Comparison of ENCODE assay signal across 19 cellular contexts in the genomic region with DNA sequence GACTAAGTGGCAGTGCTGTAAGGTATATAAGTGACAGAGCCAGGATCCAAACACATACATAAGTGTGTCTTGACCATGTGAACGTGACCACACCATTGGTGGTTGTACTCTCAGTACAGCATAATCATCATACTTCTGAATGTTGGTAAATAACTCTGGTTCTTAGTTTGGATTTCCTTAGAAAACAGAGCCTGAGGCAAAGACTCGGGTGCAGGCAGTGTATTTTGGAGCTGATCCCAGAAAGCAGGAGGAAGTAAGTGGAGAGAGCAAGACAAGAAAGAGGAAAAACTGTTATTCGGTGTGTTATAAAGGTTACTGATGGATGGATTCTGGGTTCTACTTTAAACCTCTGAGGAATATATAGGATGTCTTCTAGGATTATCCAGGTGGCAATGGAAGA.
A peak's percentile ranks its signal among the peaks of the same experiment; 100 is the strongest.
DNase-seq lines count a peak whose midpoint lies in the region; ATAC-seq and TF ChIP-seq lines count a peak whose summit lies in the region.
"Had no signal": no experiment of that assay in that cellular context is flagged by ENCODE, and none has a peak within 500 bp of the region (broad histone marks: within the 10 kb centered on the region; RNA-seq: fewer than 3 reads in every experiment).

No MANE protein-coding gene starts in this region.

- H2AFZ ChIP-seq in mammary epithelial cell (ENCODE audit: low read depth, low read length) = no peak overlapping the region

- H3K27me3 Mint-ChIP-seq in MCF 10A (ENCODE audit: insufficient read depth, unreplicated experiment) = no peaks in the 10 kb centered on the region

- no peaks in the 10 kb centered on the region for H4K20me1 ChIP-seq in mammary epithelial cell (ENCODE audit: insufficient read depth, low read length)

- no peak overlapping the region for H3K27ac Mint-ChIP-seq in MCF 10A (ENCODE audit: low read depth, unreplicated experiment)
- H3K27ac Mint-ChIP-seq in stimulated activated effector memory CD8-positive, alpha-beta T cell treated with anti-CD3 and anti-CD28 coated beads, Interleukin-12 subunit alpha, Interleukin-12 subunit beta, amount 100 ng/mL, for 72 hours = no peak overlapping the region

- in situ Hi-C loops in mammary epithelial cell (cut with MboI; ENCODE audit: low sequenced_read_pairs in 2 of 2) = no loop called here

- H3K36me3 ChIP-seq in mammary epithelial cell (ENCODE audit: insufficient read depth, low read length) (no peaks in the 10 kb centered on the region), colonic mucosa (no peaks in the 10 kb centered on the region)
- H3K36me3 ChIP-seq in effector memory CD4-positive, alpha-beta T cell (ENCODE audit: control insufficient read depth, insufficient read depth, low read length) = no peaks in the 10 kb centered on the region

- no peak overlapping the region for H3K4me3 ChIP-seq in mammary epithelial cell (replicated peaks in 1 of 3; ENCODE audit: insufficient read depth in 1 of 3, low read depth in 2 of 3, low read length in 3 of 3)
- H3K4me3 ChIP-seq in effector memory CD4-positive, alpha-beta T cell (ENCODE audit: insufficient read depth, low read depth, low read length, poor library complexity, severe bottlenecking) = no peak overlapping the region
- no peak overlapping the region for H3K4me3 ChIP-seq in colonic mucosa

- H3K36me3 Mint-ChIP-seq in MCF 10A (ENCODE audit: insufficient read depth, unreplicated experiment) = no peaks in the 10 kb centered on the region
- no peaks in the 10 kb centered on the region for H3K36me3 Mint-ChIP-seq in stimulated activated effector memory CD8-positive, alpha-beta T cell treated with anti-CD3 and anti-CD28 coated beads, Interleukin-12 subunit alpha, Interleukin-12 subunit beta, amount 100 ng/mL, for 72 hours

- peak; percentile 11 for ATAC-seq in stimulated activated effector memory CD8-positive, alpha-beta T cell treated with anti-CD3 and anti-CD28 coated beads, Interleukin-12 subunit alpha, Interleukin-12 subunit beta, amount 100 ng/mL, for 72 hours
- ATAC-seq: Panc1 had no signal

- H3K4me1 ChIP-seq in mammary epithelial cell (ENCODE audit: insufficient read depth, low read length) (no peaks in the 10 kb centered on the region), colonic mucosa (no peaks in the 10 kb centered on the region)
- H3K4me1 ChIP-seq in effector memory CD4-positive, alpha-beta T cell (ENCODE audit: control insufficient read depth, insufficient read depth, low read length, poor library complexity, severe bottlenecking) = no peaks in the 10 kb centered on the region
- H3K4me1 ChIP-seq: Caco-2 had no signal

- dilution Hi-C loops in mammary epithelial cell (cut with HindIII; ENCODE audit: low sequenced_read_pairs) = no loop called here

- POLR2A ChIA-PET in MCF 10A (lab: Yijun Ruan, JAX) = interaction anchor here (0.5 to 1.2 kb wide), 3 partner anchors 40 to 574 kb away, joined by 3 read pairs; no protein-coding TSS in a partner anchor

- no peaks in the 10 kb centered on the region for H3K9me3 Mint-ChIP-seq in MCF 10A (ENCODE audit: unreplicated experiment)
- H3K9me3 Mint-ChIP-seq in stimulated activated effector memory CD8-positive, alpha-beta T cell treated with anti-CD3 and anti-CD28 coated beads, Interleukin-12 subunit alpha, Interleukin-12 subunit beta, amount 100 ng/mL, for 72 hours = no peaks in the 10 kb centered on the region

- WGBS in mammary epithelial cell (ENCODE audit: low coverage, missing lambda C conversion rate) = 25% methylated on average over 3 of the region's 3 CpGs

- H3K9me3 ChIP-seq in mammary epithelial cell (replicated peaks; ENCODE audit: insufficient read depth, low read length) (no peaks in the 10 kb centered on the region), colonic mucosa (no peaks in the 10 kb centered on the region)
- no peaks in the 10 kb centered on the region for H3K9me3 ChIP-seq in effector memory CD4-positive, alpha-beta T cell (ENCODE audit: control insufficient read depth, low read length)
- H3K9me3 ChIP-seq: Caco-2 had no signal

- CTCF ChIA-PET in MCF 10A (lab: Yijun Ruan, JAX) = no interaction called here
- CTCF ChIA-PET in mammary epithelial cell (lab: Charles Lee; ENCODE audit: low non-redundant PET) = no interaction called here

- H3K4me1 Mint-ChIP-seq in MCF 10A (ENCODE audit: insufficient read depth, unreplicated experiment) = peaks cover 6% of the 10 kb centered on the region
- no peaks in the 10 kb centered on the region for H3K4me1 Mint-ChIP-seq in stimulated activated effector memory CD8-positive, alpha-beta T cell treated with anti-CD3 and anti-CD28 coated beads, Interleukin-12 subunit alpha, Interleukin-12 subunit beta, amount 100 ng/mL, for 72 hours

- H3K79me2 ChIP-seq in mammary epithelial cell (ENCODE audit: insufficient read depth, low read length) = no peaks in the 10 kb centered on the region

- no peak overlapping the region for H3K4me3 Mint-ChIP-seq in MCF 10A (ENCODE audit: unreplicated experiment)
- H3K4me3 Mint-ChIP-seq in stimulated activated effector memory CD8-positive, alpha-beta T cell treated with anti-CD3 and anti-CD28 coated beads, Interleukin-12 subunit alpha, Interleukin-12 subunit beta, amount 100 ng/mL, for 72 hours = no peak overlapping the region

- BruUV-seq in MCF 10A (replicated peaks; lab: Mats Ljungman, UMichigan) (no TSS peak), mammary epithelial cell (replicated peaks; lab: Mats Ljungman, UMichigan) (no TSS peak)

- intact Hi-C loops in MCF 10A (cut with micrococcal nuclease) = no loop called here
- intact Hi-C loops in mammary epithelial cell (cut with micrococcal nuclease) = no loop called here
- intact Hi-C loops in colonic mucosa (cut with DNase I) = no loop called here

- no peak overlapping the region for H3K9ac ChIP-seq in mammary epithelial cell (ENCODE audit: insufficient read depth, low read length)
- no peak overlapping the region for H3K9ac ChIP-seq in colonic mucosa (ENCODE audit: low read depth in 2 of 2, low read length in 2 of 2)

- H3K4me2 ChIP-seq in mammary epithelial cell (ENCODE audit: insufficient read depth, low read depth, low read length) = no peak overlapping the region

- H3K27ac ChIP-seq in mammary epithelial cell (ENCODE audit: insufficient read depth, low read depth, low read length) (no peak overlapping the region), VCaP (peak overlapping the region; percentile 35), colonic mucosa (no peak overlapping the region)
- no peak overlapping the region for H3K27ac ChIP-seq in effector memory CD4-positive, alpha-beta T cell (ENCODE audit: insufficient read depth, low read length, poor library complexity, severe bottlenecking)
- H3K27ac ChIP-seq: HL-60 had no signal

- TF ChIP-seq CTCF in MCF 10A (IDR thresholded peaks at IDR 0.05; ENCODE audit: unreplicated experiment) = no peak
- no peak for TF ChIP-seq CTCF in mammary epithelial cell (conservative IDR thresholded peaks at IDR 0.05 in 1 of 2, IDR thresholded peaks at IDR 0.05 in 1 of 2; ENCODE audit: extremely low read depth in 1 of 2, insufficient read depth in 1 of 2, low read depth in 1 of 2, low read length in 2 of 2)
- TF ChIP-seq CTCF in VCaP (conservative IDR thresholded peaks at IDR 0.05) = no peak
- TF ChIP-seq CTCF in colonic mucosa (IDR thresholded peaks at IDR 0.05) = no peak

- H3K27me3 ChIP-seq in mammary epithelial cell (ENCODE audit: insufficient read depth, low read length) (peaks cover 5% of the 10 kb centered on the region), colonic mucosa (no peaks in the 10 kb centered on the region)
- H3K27me3 ChIP-seq in effector memory CD4-positive, alpha-beta T cell (replicated peaks; ENCODE audit: control insufficient read depth, insufficient read depth, low read length, poor library complexity, severe bottlenecking) = no peaks in the 10 kb centered on the region

- DNase-seq in MCF 10A (ENCODE audit: unreplicated experiment) = peak; percentile 71
- no peak for DNase-seq in mammary epithelial cell
- peak; percentile 19 for DNase-seq in fibroblast of gingiva (ENCODE audit: low read depth)
- no peak for DNase-seq in stimulated activated effector memory CD8-positive, alpha-beta T cell treated with anti-CD3 and anti-CD28 coated beads, Interleukin-12 subunit alpha, Interleukin-12 subunit beta, amount 100 ng/mL, for 72 hours (ENCODE audit: low spot score in 2 of 2)
- DNase-seq in activated naive CD4-positive, alpha-beta T cell treated with anti-CD3 and anti-CD28 coated beads, Interleukin-2, amount 50 U/mL, for 16 hours = no peak
- no peak for DNase-seq in effector memory CD4-positive, alpha-beta T cell
- no peak for DNase-seq in colonic mucosa
- DNase-seq: C1 segment of cervical spinal cord, Caco-2, GDM1, NCI-H1048, NCI-H146, NCI-H2081 treated with DMSO at 0.1 percent for 48 hours, NCI-H446, NCI-H748 treated with DMSO at 0.1 percent for 48 hours, SHP77 had no signal

Comparison
In these comparisons a context has a peak if more than half of its experiments do, and no peak if none do; other contexts are left out.
1. DNase-seq: peak in MCF 10A (single experiment) and fibroblast of gingiva (single experiment); none in mammary epithelial cell (single experiment), stimulated activated effector memory CD8-positive, alpha-beta T cell treated with anti-CD3 and anti-CD28 coated beads, Interleukin-12 subunit alpha, Interleukin-12 subunit beta, amount 100 ng/mL, for 72 hours (0 of 2), activated naive CD4-positive, alpha-beta T cell treated with anti-CD3 and anti-CD28 coated beads, Interleukin-2, amount 50 U/mL, for 16 hours (single experiment), effector memory CD4-positive, alpha-beta T cell (0 of 3) and colonic mucosa (single experiment).